ENCODE assay signal across 35 cellular contexts in genomic region chr2:4368907-4369306, GRCh38.
"Had no signal": no experiment of that assay in that cellular context is flagged by ENCODE, and none has a peak within 500 bp of the region (broad histone marks: within the 10 kb centered on the region; RNA-seq: fewer than 3 reads in every experiment).

No MANE protein-coding gene starts in this region.

- H3K4me1 ChIP-seq: adrenal gland, ascending aorta, body of pancreas, breast epithelium had no signal

- DNase-seq: activated effector memory CD4-positive, alpha-beta T cell treated with anti-CD3 and anti-CD28 coated beads, Interleukin-2, amount 50 U/mL, for 16 hours; activated effector memory CD4-positive, alpha-beta T cell treated with Interleukin-2 at 50 U/mL for 16 hours; activated gamma-delta T cell; activated gamma-delta T cell treated with Interleukin-2 at 50 U/mL for 16 hours; activated naive CD4-positive, alpha-beta T cell; activated naive CD4-positive, alpha-beta T cell treated with anti-CD3 and anti-CD28 coated beads for 36 hours; activated naive CD4-positive, alpha-beta T cell treated with anti-CD3 and anti-CD28 coated beads, Interleukin-2, amount 10 ng/mL, durations not matched to agents 7 days and 5 days; activated naive CD4-positive, alpha-beta T cell treated with anti-CD3 and anti-CD28 coated beads, Interleukin-2, amount 50 U/mL, for 16 hours; activated naive CD4-positive, alpha-beta T cell treated with Interleukin-2 at 50 U/mL for 16 hours; activated naive CD8-positive, alpha-beta T cell treated with anti-CD3 and anti-CD28 coated beads for 36 hours; activated naive CD8-positive, alpha-beta T cell treated with anti-CD3 and anti-CD28 coated beads, Interleukin-2, amount 10 ng/mL, durations not matched to agents 7 days and 5 days; activated naive CD8-positive, alpha-beta T cell treated with anti-CD3 and anti-CD28 coated beads, Interleukin-2, amount 50 U/mL, for 24 hours; activated T-cell treated with anti-CD3 and anti-CD28 coated beads for 4 hours; activated T-cell treated with anti-CD3 and anti-CD28 coated beads, Interleukin-2, amount 50 U/mL, for 1 hour; activated T-cell treated with anti-CD3 and anti-CD28 coated beads, Interleukin-2, amount 50 U/mL, for 24 hours; activated T-cell treated with anti-CD3 and anti-CD28 coated beads, Interleukin-2, amount 50 U/mL, for 4 hours; activated T-cell treated with anti-CD3 and anti-CD28 coated beads, Interleukin-2, amount 50 U/mL, for 48 hours; activated T-cell treated with anti-CD3 and anti-CD28 coated beads, Interleukin-2, amount 50 U/mL, for 72 hours; adrenal gland; amniotic stem cell; amygdala; anterior cingulate cortex; aorta; body of pancreas; brain microvascular endothelial cell; caudate nucleus; central memory CD4-positive, alpha-beta T cell; cerebellar nuclear complex had no signal

- H3K27me3 ChIP-seq: adrenal gland, ascending aorta, body of pancreas, brain microvascular endothelial cell, breast epithelium, cardiac muscle cell had no signal

- H3K4me3 ChIP-seq: adrenal gland, ascending aorta, body of pancreas, breast epithelium, cardiac muscle cell had no signal

- H3K36me3 ChIP-seq: adrenal gland, ascending aorta, brain microvascular endothelial cell, breast epithelium, cardiac muscle cell had no signal

- H3K9me3 ChIP-seq: adrenal gland had no signal

- FAIRE-seq: astrocyte, bronchial epithelial cell had no signal

- H3K27ac ChIP-seq: adrenal gland, ascending aorta, body of pancreas, brain microvascular endothelial cell, breast epithelium, cardiac muscle cell had no signal

- ATAC-seq: activated naive CD4-positive, alpha-beta T cell treated with anti-CD3 and anti-CD28 coated beads, Interleukin-2, amount 50 U/mL, for 72 hours; activated naive CD8-positive, alpha-beta T cell treated with anti-CD3 and anti-CD28 coated beads, Interleukin-2, amount 50 U/mL, for 24 hours; activated T-cell treated with anti-CD3 and anti-CD28 coated beads, Interleukin-2, amount 50 U/mL, for 4 hours; activated T-cell treated with anti-CD3 and anti-CD28 coated beads, Interleukin-2, amount 50 U/mL, for 72 hours; activated T-helper 17 cell treated with anti-CD3 and anti-CD28 coated beads, Interleukin-2, amount 50 U/mL, for 72 hours; body of pancreas had no signal
